ENCODE assay signal across 8 cellular contexts in the genomic region with DNA sequence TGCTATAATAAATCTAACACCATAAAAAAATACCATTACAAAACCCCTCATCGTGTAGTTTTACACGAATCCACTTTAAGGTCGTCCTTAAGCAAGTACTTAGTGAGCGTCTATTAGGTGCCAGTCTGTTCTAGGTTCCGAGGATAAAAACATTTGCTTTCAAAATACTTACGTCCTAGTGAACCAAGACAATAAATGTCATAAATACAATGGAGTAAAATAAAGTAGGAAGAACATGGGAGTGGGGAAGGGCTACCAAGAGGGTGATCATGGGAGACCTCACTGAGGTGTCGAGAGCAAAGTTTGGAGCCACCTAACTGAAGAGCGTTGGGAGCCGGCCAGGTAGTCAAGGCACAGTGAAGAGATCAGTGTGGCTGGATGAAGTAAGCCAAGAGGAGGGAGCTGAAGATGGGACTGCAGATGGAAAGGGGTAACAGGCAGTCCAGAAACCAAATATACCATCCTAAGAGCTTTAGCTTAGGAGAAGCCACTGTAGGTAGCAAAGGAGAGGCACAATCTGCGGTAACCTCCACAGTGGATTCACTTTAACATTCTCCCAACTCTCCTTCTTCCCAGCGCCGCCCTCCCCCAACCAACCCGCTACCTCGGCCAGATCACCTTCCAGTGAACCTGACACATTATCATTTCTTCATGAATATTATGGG. TPM values are rescaled to one million over a fixed set of nuclear protein-coding genes. Genes with fewer than 3 reads are reported as not detected.
DNase-seq lines count a peak whose midpoint lies in the region; ATAC-seq and TF ChIP-seq lines count a peak whose summit lies in the region.

No MANE protein-coding gene starts in this region.

- H3K4me3 ChIP-seq in NB4 (ENCODE audit: low read depth, low read length) (peak overlapping the region; percentile 97), choroid plexus epithelial cell (ENCODE audit: low read depth, low read length) (peak overlapping the region; percentile 97), mesodermal cell (ENCODE audit: extremely low read depth, insufficient read depth, low read length, poor library complexity, severe bottlenecking) (peak overlapping the region; percentile 88)

- H3K27me3 Mint-ChIP-seq in activated naive CD4-positive, alpha-beta T cell treated with anti-CD3 and anti-CD28 coated beads, Interleukin-2, amount 10 ng/mL, durations not matched to agents 7 days and 5 days, result no peaks in the 10 kb centered on the region

- peaks cover 43% of the 10 kb centered on the region for H3K4me1 Mint-ChIP-seq in activated naive CD4-positive, alpha-beta T cell treated with anti-CD3 and anti-CD28 coated beads, Interleukin-2, amount 10 ng/mL, durations not matched to agents 7 days and 5 days

- CTCF ChIA-PET in activated naive CD4-positive, alpha-beta T cell treated with anti-CD3 and anti-CD28 coated beads, Interleukin-2, amount 10 ng/mL, durations not matched to agents 7 days and 5 days (lab: Charles Lee), result interaction anchor here (1.6 kb wide), 2 partner anchors 11 to 57 kb away, joined by 3 to 5 read pairs; no protein-coding TSS in a partner anchor

- no peaks in the 10 kb centered on the region for H3K36me3 ChIP-seq in mesodermal cell (ENCODE audit: control insufficient read depth, insufficient read depth, low read length)

- peaks cover 6% of the 10 kb centered on the region for H3K36me3 Mint-ChIP-seq in activated naive CD4-positive, alpha-beta T cell treated with anti-CD3 and anti-CD28 coated beads, Interleukin-2, amount 10 ng/mL, durations not matched to agents 7 days and 5 days

- H3K9me3 ChIP-seq in mesodermal cell (ENCODE audit: control insufficient read depth, low read length), result no peaks in the 10 kb centered on the region

- TF ChIP-seq CTCF in NB4 (IDR thresholded peaks at IDR 0.05; ENCODE audit: low read depth, low read length), result no peak
- no peak for TF ChIP-seq CTCF in choroid plexus epithelial cell (conservative IDR thresholded peaks at IDR 0.05; ENCODE audit: low read depth, low read length)

- H3K4me1 ChIP-seq in mesodermal cell (ENCODE audit: control insufficient read depth, insufficient read depth, low read length, poor library complexity, severe bottlenecking), result peaks cover 20% of the 10 kb centered on the region

- no peaks in the 10 kb centered on the region for H3K9me3 Mint-ChIP-seq in activated naive CD4-positive, alpha-beta T cell treated with anti-CD3 and anti-CD28 coated beads, Interleukin-2, amount 10 ng/mL, durations not matched to agents 7 days and 5 days

- H3K27ac ChIP-seq in mesodermal cell (ENCODE audit: low read depth, low read length, severe bottlenecking), result peak overlapping the region; percentile 91

- H3K4me3 Mint-ChIP-seq in activated naive CD4-positive, alpha-beta T cell treated with anti-CD3 and anti-CD28 coated beads, Interleukin-2, amount 10 ng/mL, durations not matched to agents 7 days and 5 days, result peak overlapping the region; percentile 92

- WGBS in mesodermal cell (ENCODE audit: insufficient coverage in 2 of 2), 2 experiments, result 8 to 12% methylated on average over 7 to 10 of the region's 14 CpGs

- no peak for TF ChIP-seq POLR2A in NB4 (IDR thresholded peaks at IDR 0.05; ENCODE audit: extremely low read depth, insufficient read length)

- no peak for DNase-seq in activated naive CD4-positive, alpha-beta T cell treated with anti-CD3 and anti-CD28 coated beads, Interleukin-2, amount 10 ng/mL, durations not matched to agents 7 days and 5 days
- no peak for DNase-seq in activated naive CD4-positive, alpha-beta T cell treated with Interleukin-2 at 50 U/mL for 16 hours
- DNase-seq in NB4 (ENCODE audit: low read depth) (peak; percentile 29), choroid plexus epithelial cell (ENCODE audit: low read depth) (no peak), cerebellum (ENCODE audit: low spot score) (no peak)

- ATAC-seq in GM19397 (IDR thresholded peaks at IDR 0.05; ENCODE audit: unreplicated experiment) (no peak), GM19023 (IDR thresholded peaks at IDR 0.05; ENCODE audit: unreplicated experiment) (no peak)

- peak overlapping the region; percentile 97 for H3K27ac Mint-ChIP-seq in activated naive CD4-positive, alpha-beta T cell treated with anti-CD3 and anti-CD28 coated beads, Interleukin-2, amount 10 ng/mL, durations not matched to agents 7 days and 5 days

RNA-seq across cellular contexts. Expression of gene LTN1, which starts 0.7 kb away (rescaled TPM):
- polyA plus RNA-seq in mesodermal cell (2013, experiment 1 of 2), result 20.8 TPM
- polyA plus RNA-seq in mesodermal cell (2013, experiment 2 of 2), result 21.9 TPM
- total RNA-seq in cerebellum, result 46.5 TPM

RNA-seq across cellular contexts. Expression of gene RWDD2B, which starts 27.2 kb away (rescaled TPM):
- polyA plus RNA-seq in mesodermal cell (2013, experiment 1 of 2), result 9.5 TPM
- 9.2 TPM for polyA plus RNA-seq in mesodermal cell (2013, experiment 2 of 2)
- total RNA-seq in cerebellum, result 8.0 TPM

RNA-seq across cellular contexts. Expression of gene USP16, which starts 32.5 kb away (rescaled TPM):
- polyA plus RNA-seq in mesodermal cell (2013, experiment 1 of 2), result 16.4 TPM
- 20.5 TPM for polyA plus RNA-seq in mesodermal cell (2013, experiment 2 of 2)
- 27.5 TPM for total RNA-seq in cerebellum
